In the genomic region with DNA sequence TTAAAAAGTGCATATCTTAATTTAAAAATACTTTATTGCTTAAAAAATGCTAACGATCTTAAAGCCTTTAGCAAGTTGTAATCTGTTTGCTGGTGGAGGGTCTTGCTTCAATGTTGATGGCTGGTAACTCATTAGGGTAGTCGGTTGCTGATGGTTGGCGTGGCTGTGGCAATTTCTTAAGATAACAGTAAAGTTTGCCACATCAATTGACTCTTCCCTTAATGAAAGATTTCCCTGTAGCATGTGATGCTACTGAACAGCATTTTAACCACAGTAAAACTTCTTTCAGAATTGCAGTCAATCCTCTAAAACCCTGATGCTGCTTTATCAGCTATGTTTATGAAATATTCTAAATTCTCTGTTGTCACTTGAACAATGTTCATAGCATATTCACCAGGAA, we compare ENCODE assay signal across 27 cellular contexts.
"Had no signal": no experiment of that assay in that cellular context is flagged by ENCODE, and none has a peak within 500 bp of the region (broad histone marks: within the 10 kb centered on the region; RNA-seq: fewer than 3 reads in every experiment).

No MANE protein-coding gene starts in this region.

- H3K9me3 ChIP-seq: esophagus muscularis mucosa, gastrocnemius medialis, gastroesophageal sphincter had no signal

- H3K4me3 ChIP-seq: coronary artery, dorsolateral prefrontal cortex, esophagus muscularis mucosa, esophagus squamous epithelium, gastrocnemius medialis, gastroesophageal sphincter, heart left ventricle, heart right ventricle, hepatocyte had no signal

- DNase-seq: cortex of kidney; dermis blood vessel endothelial cell; dorsolateral prefrontal cortex; effector CD4-positive, alpha-beta T cell; effector CD8-positive, alpha-beta T cell; effector memory CD4-positive, alpha-beta T cell; effector memory CD8-positive, alpha-beta T cell; endodermal cell; erythroblast; esophagus squamous epithelium; foreskin fibroblast; foreskin keratinocyte; foreskin melanocyte; gastrocnemius medialis; glutamatergic neuron; head of caudate nucleus; heart left ventricle; heart right ventricle; hippocampal formation had no signal

- H2AFZ ChIP-seq: hepatocyte had no signal

- H3K79me2 ChIP-seq: hepatocyte had no signal

- H3K27ac ChIP-seq: coronary artery, dorsolateral prefrontal cortex, epithelial cell of prostate, esophagus muscularis mucosa, esophagus squamous epithelium, foreskin keratinocyte, gastrocnemius medialis, gastroesophageal sphincter, heart left ventricle, heart right ventricle, hepatocyte had no signal

- H3K27me3 ChIP-seq: esophagus muscularis mucosa, esophagus squamous epithelium, foreskin keratinocyte, gastrocnemius medialis, gastroesophageal sphincter, heart left ventricle, heart right ventricle, hepatocyte had no signal

- H3K4me2 ChIP-seq: hepatocyte had no signal

- H3K36me3 ChIP-seq: esophagus muscularis mucosa, esophagus squamous epithelium, gastrocnemius medialis, gastroesophageal sphincter, heart left ventricle, heart right ventricle had no signal

- FAIRE-seq: endometrium, endothelial cell of umbilical vein, frontal cortex had no signal
